ENCODE assay signal across 17 cellular contexts in genomic region chr12:31867292-31867691, GRCh38.
"Had no signal": no experiment of that assay in that cellular context is flagged by ENCODE, and none has a peak within 500 bp of the region (broad histone marks: within the 10 kb centered on the region; RNA-seq: fewer than 3 reads in every experiment).

No MANE protein-coding gene starts in this region.

- FAIRE-seq: endothelial cell of umbilical vein, keratinocyte had no signal

- H3K27ac ChIP-seq: coronary artery, heart left ventricle, left lung, ovary, tibial nerve, vagina had no signal

- H3K4me3 ChIP-seq: coronary artery, heart left ventricle, left lung, ovary, tibial nerve, vagina had no signal

- H3K4me1 ChIP-seq: tibial nerve, vagina had no signal

- H3K36me3 ChIP-seq: heart left ventricle, left lung, ovary, tibial nerve, vagina had no signal

- ATAC-seq: heart left ventricle, left lung had no signal

- H3K27me3 ChIP-seq: heart left ventricle, left lung, ovary, tibial nerve, vagina had no signal

- H3K27ac Mint-ChIP-seq: activated T-helper 1 cell treated with anti-CD3 and anti-CD28 coated beads, Interleukin-12 subunit alpha, Interleukin-12 subunit beta, Interleukin-2, Interleukin-4 antibody, amounts not matched to agents 30 ng/mL and 10 ng/mL and 1 ng/mL, durations not matched to agents 14 hours and 24 hours and 36 hours; nephron progenitor cell had no signal

- H3K4me3 Mint-ChIP-seq: activated T-helper 1 cell treated with anti-CD3 and anti-CD28 coated beads, Interleukin-12 subunit alpha, Interleukin-12 subunit beta, Interleukin-2, Interleukin-4 antibody, amounts not matched to agents 30 ng/mL and 10 ng/mL and 1 ng/mL, durations not matched to agents 14 hours and 24 hours and 36 hours; nephron progenitor cell had no signal

- DNase-seq: activated CD4-positive, CD25-positive, alpha-beta regulatory T cell treated with anti-CD3 and anti-CD28 coated beads, Interleukin-2, amount 50 U/mL, for 72 hours; activated naive CD4-positive, alpha-beta T cell; effector CD4-positive, alpha-beta T cell; foreskin melanocyte; heart left ventricle; left lung; nephron progenitor cell; ovary; stimulated activated CD4-positive, alpha-beta T cell treated with anti-CD3 and anti-CD28 coated beads, Interleukin-15, amount 100 ng/mL, for 24 hours; stimulated activated CD4-positive, alpha-beta T cell treated with anti-CD3 and anti-CD28 coated beads, Interleukin-4, amount 100 ng/mL, for 24 hours; T-helper 2 cell had no signal

- H3K9me3 ChIP-seq: left lung, ovary, tibial nerve, vagina had no signal
